In the genomic region with DNA sequence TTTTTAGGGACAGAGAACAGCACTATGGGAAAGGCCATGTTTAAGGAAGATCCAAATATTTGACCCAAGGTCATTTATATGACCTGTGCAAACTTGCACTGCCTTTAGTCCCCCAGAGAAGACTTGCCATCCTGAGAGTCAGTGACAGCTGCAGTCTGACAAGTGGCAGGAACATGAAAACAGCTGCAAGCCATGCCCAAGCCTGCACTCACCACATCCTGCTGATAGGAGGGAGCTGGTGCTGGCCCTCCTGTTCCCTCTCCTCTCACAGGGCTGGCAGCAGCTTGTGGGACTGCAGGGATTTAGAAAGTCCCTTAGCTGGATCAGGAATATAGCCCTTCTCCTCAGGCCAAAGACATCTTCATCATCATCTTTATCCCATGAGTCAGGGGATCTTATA, we compare ENCODE assay signal across 10 cellular contexts.
A peak's percentile ranks its signal among the peaks of the same experiment; 100 is the strongest.
DNase-seq lines count a peak whose midpoint lies in the region; ATAC-seq lines count a peak whose summit lies in the region.
"Had no signal": no experiment of that assay in that cellular context is flagged by ENCODE, and none has a peak within 500 bp of the region (broad histone marks: within the 10 kb centered on the region; RNA-seq: fewer than 3 reads in every experiment).

No MANE protein-coding gene starts in this region.

- H3K4me3 Mint-ChIP-seq in naive B cell = peak overlapping the region in 6 of 8 donors; percentile 1 to 88 (median 66)

- H3K27ac Mint-ChIP-seq in naive B cell = peak overlapping the region in 2 of 6 donors; percentile 84 to 93
- H3K27ac Mint-ChIP-seq: memory B cell had no signal

- H3K4me3 ChIP-seq in SJCRH30 (no peak overlapping the region), aorta (ENCODE audit: low read length in 2 of 2) (no peak overlapping the region)
- H3K4me3 ChIP-seq: K562 had no signal

- intact Hi-C loops in aorta (cut with DNase I) = no loop called here

- peaks cover 0 to 9% (median 0%) of the 10 kb centered on the region in 7 donors for H3K9me3 Mint-ChIP-seq in naive B cell

- peak; percentile 35 for ATAC-seq in GM21619 (IDR thresholded peaks at IDR 0.05; ENCODE audit: unreplicated experiment)
- no peak for ATAC-seq in naive B cell (ENCODE audit: low read depth in 2 of 2)
- ATAC-seq in aorta (ENCODE audit: low FRiP score) = no peak
- ATAC-seq in HG02588 (IDR thresholded peaks at IDR 0.05; ENCODE audit: unreplicated experiment) = no peak
- ATAC-seq: K562 had no signal

- DNase-seq in NCI-H2171 treated with DMSO at 0.1 percent for 48 hours (lab: John Stamatoyannopoulos, UW) (peak; percentile 32), NCI-H2171 (lab: John Stamatoyannopoulos, UW) (no peak), SJCRH30 (peak; percentile 97 to 98), naive B cell (no peak), aorta (no peak)
- DNase-seq in effector CD8-positive, alpha-beta T cell (lab: John Stamatoyannopoulos, UW) = no peak

- no peaks in the 10 kb centered on the region for H3K36me3 ChIP-seq in SJCRH30
- H3K36me3 ChIP-seq in aorta (ENCODE audit: control insufficient read depth in 1 of 2, insufficient read depth in 2 of 2, low read length in 1 of 2) = no peaks in the 10 kb centered on the region

- H3K27ac ChIP-seq in SJCRH30 = peak overlapping the region; percentile 79
- no peak overlapping the region for H3K27ac ChIP-seq in aorta (ENCODE audit: low read depth in 1 of 2, low read length in 2 of 2)

- peaks cover 36 to 54% (median 49%) of the 10 kb centered on the region in 3 donors for H3K4me1 Mint-ChIP-seq in naive B cell

- no peaks in the 10 kb centered on the region for H3K27me3 ChIP-seq in SJCRH30
- no peaks in the 10 kb centered on the region for H3K27me3 ChIP-seq in aorta (ENCODE audit: control insufficient read depth in 1 of 2, insufficient read depth in 2 of 2, low read length in 1 of 2)

- H3K4me1 ChIP-seq in SJCRH30 = peaks cover 42% of the 10 kb centered on the region
- H3K4me1 ChIP-seq in aorta (ENCODE audit: control insufficient read depth in 1 of 2, insufficient read depth in 2 of 2, low read length in 2 of 2) = no peaks in the 10 kb centered on the region

- H3K36me3 Mint-ChIP-seq in naive B cell = peaks cover 0 to 8% of the 10 kb centered on the region in 2 donors

- H3K9me3 ChIP-seq in SJCRH30 (replicated peaks) (no peaks in the 10 kb centered on the region), aorta (ENCODE audit: control insufficient read depth, low read length) (peaks cover 5% of the 10 kb centered on the region)

- H3K27me3 Mint-ChIP-seq in naive B cell = no peaks in the 10 kb centered on the region
- H3K27me3 Mint-ChIP-seq: memory B cell had no signal

Comparison
In these comparisons a context has a peak if more than half of its experiments do, and no peak if none do; other contexts are left out.
1. DNase-seq: peak in NCI-H2171 treated with DMSO at 0.1 percent for 48 hours (single experiment) and SJCRH30 (2 of 2); none in NCI-H2171 (single experiment), naive B cell (single experiment), effector CD8-positive, alpha-beta T cell (single experiment) and aorta (0 of 2).